In genomic region chr5:57358796-57359592, GRCh38 we compare ENCODE assay signal across 1 cellular context.
A peak's percentile ranks its signal among the peaks of the same experiment; 100 is the strongest.
TF ChIP-seq lines count a peak whose summit lies in the region.

No MANE protein-coding gene starts in this region.

TF ChIP-seq in HepG2, 621 proteins besides CTCF, POLR2A, EP300 and RAD21 (continued from another document):
- TF ChIP-seq REST (IDR thresholded peaks at IDR 0.05; ENCODE audit: borderline replicate concordance in 1 of 2, low read depth in 1 of 2, low read length in 2 of 2) (peak in 1 of 2 experiments; percentile 56; a peak in 3 of 4 replicates), ZNF75D (CRISPR knock-in tag; IDR thresholded peaks at IDR 0.05; ENCODE audit: borderline replicate concordance) (no peak), ZZZ3 (CRISPR knock-in tag; IDR thresholded peaks at IDR 0.05; ENCODE audit: borderline replicate concordance) (no peak), ZNF549 (CRISPR knock-in tag; IDR thresholded peaks at IDR 0.05) (no peak), ZSCAN31 (CRISPR knock-in tag; IDR thresholded peaks at IDR 0.05; ENCODE audit: low read depth) (no peak), ELK4 (CRISPR knock-in tag; IDR thresholded peaks at IDR 0.05; ENCODE audit: borderline replicate concordance) (no peak), ZNF280B (CRISPR knock-in tag; IDR thresholded peaks at IDR 0.05; ENCODE audit: borderline replicate concordance) (no peak), SATB2 (CRISPR knock-in tag; IDR thresholded peaks at IDR 0.05) (no peak)
